9 cellular contexts compared by ENCODE assay signal in the genomic region with DNA sequence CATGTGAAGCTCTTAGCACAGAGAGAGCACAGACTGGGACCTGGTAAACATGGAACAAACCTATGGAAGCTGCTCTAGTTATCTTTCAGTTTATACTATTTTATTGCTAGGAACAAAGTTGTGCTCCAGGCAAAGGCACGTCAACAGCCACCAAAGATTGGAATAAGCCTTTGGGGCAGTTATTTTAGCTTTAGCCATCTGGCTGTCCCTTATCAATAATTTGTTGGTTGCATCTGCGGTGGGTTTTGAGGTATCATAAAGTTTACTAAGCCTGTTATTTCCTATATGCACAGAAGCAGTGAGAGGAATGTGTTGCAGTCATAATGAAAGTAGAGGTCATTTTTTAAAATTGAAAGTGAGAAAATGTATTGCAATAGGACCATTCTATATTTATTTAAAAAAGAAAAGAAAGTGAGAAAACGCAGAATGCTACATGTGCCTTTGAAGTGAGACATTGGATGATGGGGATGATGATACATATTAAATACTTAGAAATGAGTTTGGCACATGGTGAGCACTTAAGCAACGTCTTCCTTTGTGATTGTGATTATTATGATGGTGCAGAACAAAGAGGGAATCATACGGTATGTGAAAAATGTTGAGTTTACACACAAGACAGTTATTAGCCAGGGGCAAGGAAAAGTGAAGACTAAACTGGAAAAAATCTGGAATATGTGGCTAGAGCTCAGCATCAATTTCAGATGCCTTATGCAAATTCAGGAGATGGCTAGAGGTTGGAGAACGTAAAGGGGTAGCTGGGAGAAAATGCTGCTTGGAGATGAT. TPM values are rescaled to one million over a fixed set of nuclear protein-coding genes. Genes with fewer than 3 reads are reported as not detected.
DNase-seq lines count a peak whose midpoint lies in the region; ATAC-seq and TF ChIP-seq lines count a peak whose summit lies in the region.
"Had no signal": no experiment of that assay in that cellular context is flagged by ENCODE, and none has a peak within 500 bp of the region (broad histone marks: within the 10 kb centered on the region; RNA-seq: fewer than 3 reads in every experiment).

No MANE protein-coding gene starts in this region.

- no peak overlapping the region for H3K4me3 Mint-ChIP-seq in Calu3 (ENCODE audit: low read depth, unreplicated experiment)
- H3K4me3 Mint-ChIP-seq in glutamatergic neuron (ENCODE audit: unreplicated experiment), result no peak overlapping the region

- H3K36me3 ChIP-seq in adipocyte (ENCODE audit: control insufficient read depth, insufficient read depth, low read length, severe bottlenecking), result no peaks in the 10 kb centered on the region
- H3K36me3 ChIP-seq: thoracic aorta had no signal

- no peak for TF ChIP-seq CTCF in AG04449 (IDR thresholded peaks at IDR 0.05; ENCODE audit: insufficient read depth, low read length, missing control alignments)
- no peak for TF ChIP-seq CTCF in Calu3 (IDR thresholded peaks at IDR 0.05; ENCODE audit: unreplicated experiment)
- no peak for TF ChIP-seq CTCF in glutamatergic neuron (IDR thresholded peaks at IDR 0.05; ENCODE audit: partially characterized antibody, unreplicated experiment)

- peaks cover 6% of the 10 kb centered on the region for H3K27me3 ChIP-seq in adipocyte (replicated peaks; ENCODE audit: control insufficient read depth, insufficient read depth, low read length)

- H3K9ac ChIP-seq in adipocyte (ENCODE audit: low read length), result no peak overlapping the region

- peaks cover 74% of the 10 kb centered on the region for H3K27me3 Mint-ChIP-seq in Calu3 (ENCODE audit: unreplicated experiment)
- H3K27me3 Mint-ChIP-seq in glutamatergic neuron (ENCODE audit: unreplicated experiment), result no peaks in the 10 kb centered on the region

- CTCF ChIA-PET in AG04449 (lab: Yijun Ruan, JAX) (interaction anchor here (1.1 to 2.2 kb wide), 6 partner anchors 13 to 124 kb away, joined by 3 to 7 read pairs (median 4); no protein-coding TSS in a partner anchor), Calu3 (lab: Charles Lee) (no interaction called here)

- no peaks in the 10 kb centered on the region for H3K4me1 Mint-ChIP-seq in Calu3 (ENCODE audit: low read depth, unreplicated experiment)
- H3K4me1 Mint-ChIP-seq in glutamatergic neuron (ENCODE audit: low read depth, unreplicated experiment), result peaks cover 5% of the 10 kb centered on the region

- H3K27ac Mint-ChIP-seq in Calu3 (ENCODE audit: unreplicated experiment) (no peak overlapping the region), glutamatergic neuron (ENCODE audit: unreplicated experiment) (no peak overlapping the region)

- peaks cover 24% of the 10 kb centered on the region for H3K4me1 ChIP-seq in adipocyte (ENCODE audit: control insufficient read depth, insufficient read depth, low read length)

- H3K4me3 ChIP-seq in AG04449 (ENCODE audit: low read depth, low read length) (no peak overlapping the region), adipocyte (ENCODE audit: low read length) (peak overlapping the region; percentile 7)
- H3K4me3 ChIP-seq: thoracic aorta had no signal

- POLR2A ChIA-PET in AG04449 (lab: Yijun Ruan, JAX), result no interaction called here

- no TSS peak for BruUV-seq in Calu3 (replicated peaks; lab: Mats Ljungman, UMichigan)

- no peaks in the 10 kb centered on the region for H3K9me3 Mint-ChIP-seq in Calu3 (ENCODE audit: low read depth, unreplicated experiment)
- peaks cover 3% of the 10 kb centered on the region for H3K9me3 Mint-ChIP-seq in glutamatergic neuron (ENCODE audit: unreplicated experiment)

- ATAC-seq in GM19025 (IDR thresholded peaks at IDR 0.05; ENCODE audit: low read depth, unreplicated experiment) (peak; percentile 76), HG03095 (IDR thresholded peaks at IDR 0.05; ENCODE audit: unreplicated experiment) (peak; percentile 82)

- intact Hi-C loops in Calu3 (cut with micrococcal nuclease; ENCODE audit: unreplicated experiment), result no loop called here

- peak; percentile 72 for DNase-seq in AG04449 (ENCODE audit: low read depth, low spot score)
- peak; percentile 84 for DNase-seq in adipocyte (ENCODE audit: low read depth)
- DNase-seq in HK-2 (ENCODE audit: unreplicated experiment), result no peak
- no peak for DNase-seq in Calu3
- no peak for DNase-seq in glutamatergic neuron
- no peak for DNase-seq in NCI-H2029 (lab: John Stamatoyannopoulos, UW)

- H3K36me3 Mint-ChIP-seq in Calu3 (ENCODE audit: insufficient read depth, unreplicated experiment) (no peaks in the 10 kb centered on the region), glutamatergic neuron (ENCODE audit: unreplicated experiment) (no peaks in the 10 kb centered on the region)

- H3K9me3 ChIP-seq in adipocyte (ENCODE audit: control insufficient read depth, low read length), result no peaks in the 10 kb centered on the region
- H3K9me3 ChIP-seq: thoracic aorta had no signal

RNA-seq across cellular contexts. Expression of gene PRR5L, which starts 58.3 kb away (rescaled TPM):
- 1.2 and 5.2 TPM in 2 replicates for total RNA-seq in Calu3 (2022)
- total RNA-seq in glutamatergic neuron (ENCODE audit: unreplicated experiment), result 1.6 TPM

Comparison
In these comparisons a context has a peak if more than half of its experiments do, and no peak if none do; other contexts are left out.
1. DNase-seq: peak in AG04449 (single experiment) and adipocyte (single experiment); none in HK-2 (single experiment), Calu3 (single experiment), glutamatergic neuron (single experiment) and NCI-H2029 (single experiment).